In genomic region chr1:172089768-172090510, GRCh38 we compare ENCODE assay signal across 8 cellular contexts.
DNase-seq lines count a peak whose midpoint lies in the region; ATAC-seq and TF ChIP-seq lines count a peak whose summit lies in the region.

No MANE protein-coding gene starts in this region.

- H3K4me3 ChIP-seq in ovary (no peak overlapping the region), uterus (no peak overlapping the region)

- H3K9me3 ChIP-seq in ovary (no peaks in the 10 kb centered on the region), uterus (no peaks in the 10 kb centered on the region)

- intact Hi-C loops in ovary (cut with DNase I) (no loop called here), uterus (cut with DNase I; ENCODE audit: low total_unique reads) (no loop called here)

- no peak for TF ChIP-seq EP300 in ovary (IDR thresholded peaks at IDR 0.05)

- TF ChIP-seq POLR2A in ovary (IDR thresholded peaks at IDR 0.05) = no peak
- TF ChIP-seq POLR2A in uterus (IDR thresholded peaks at IDR 0.05) = no peak

- H3K36me3 ChIP-seq in ovary = no peaks in the 10 kb centered on the region
- H3K36me3 ChIP-seq in uterus = no peaks in the 10 kb centered on the region

- peak; percentile 70 for ATAC-seq in esophagus mucosa
- ATAC-seq in HG02642 (IDR thresholded peaks at IDR 0.05; ENCODE audit: poor library complexity, unreplicated experiment) = no peak

- H3K27ac ChIP-seq in ovary (no peak overlapping the region), uterus (no peak overlapping the region)

- 75 to 86% (median 83%) methylated on average over 7 of the region's 7 CpGs for WGBS in ovary, 3 donors

- TF ChIP-seq CTCF in ovary (IDR thresholded peaks at IDR 0.05) = peak in 1 of 3 donors; percentile 28
- peak; percentile 55 to 70 (median 64) for TF ChIP-seq CTCF in uterus (IDR thresholded peaks at IDR 0.05)

- H3K4me1 ChIP-seq in ovary (ENCODE audit: insufficient read depth) = no peaks in the 10 kb centered on the region
- no peaks in the 10 kb centered on the region for H3K4me1 ChIP-seq in uterus

- DNase-seq in NCI-H1417 (lab: John Stamatoyannopoulos, UW) (peak in 2 of 3 experiments; percentile 12 to 52), NCI-H1417 treated with DMSO at 0.1 percent for 48 hours (lab: John Stamatoyannopoulos, UW) (no peak), NCI-H1092 (lab: John Stamatoyannopoulos, UW) (peak; percentile 2), ovary (peak in 4 of 5 donors; percentile 41 to 61 (median 54)), uterus (peak; percentile 41 to 61)
- peak; percentile 4 for DNase-seq in activated CD8-positive, alpha-beta memory T cell treated with anti-CD3 and anti-CD28 coated beads, Interleukin-2, amount 50 U/mL, for 1 hour (ENCODE audit: extremely low read depth)

- H3K27me3 ChIP-seq in ovary (no peaks in the 10 kb centered on the region), uterus (no peaks in the 10 kb centered on the region)
